1 cellular context compared by ENCODE assay signal in genomic region chr15:62928996-62929350, GRCh38.
TF ChIP-seq lines count a peak whose summit lies in the region.

No MANE protein-coding gene starts in this region.

TF ChIP-seq in WTC11, 78 proteins besides CTCF, POLR2A, EP300 and RAD21 (continued from another document):
- TF ChIP-seq GRHL2 (CRISPR knock-in tag; IDR thresholded peaks at IDR 0.05; ENCODE audit: insufficient replicate concordance, severe bottlenecking) (no peak), ESRRA (CRISPR knock-in tag; IDR thresholded peaks at IDR 0.05; ENCODE audit: borderline replicate concordance) (no peak), ZNF425 (CRISPR knock-in tag; conservative IDR thresholded peaks at IDR 0.05) (no peak), ZNF423 (CRISPR knock-in tag; IDR thresholded peaks at IDR 0.05) (no peak), CREB1 (CRISPR knock-in tag; IDR thresholded peaks at IDR 0.05) (no peak), E2F5 (CRISPR knock-in tag; IDR thresholded peaks at IDR 0.05) (no peak), PRRX2 (CRISPR knock-in tag; IDR thresholded peaks at IDR 0.05) (no peak), ZNF396 (CRISPR knock-in tag; IDR thresholded peaks at IDR 0.05; ENCODE audit: borderline replicate concordance) (no peak), FOXJ3 (CRISPR knock-in tag; IDR thresholded peaks at IDR 0.05; ENCODE audit: borderline replicate concordance) (no peak), ERG (CRISPR knock-in tag; IDR thresholded peaks at IDR 0.05) (no peak), AR (CRISPR knock-in tag; IDR thresholded peaks at IDR 0.05) (no peak), JUN (CRISPR knock-in tag; IDR thresholded peaks at IDR 0.05) (no peak)
